In genomic region chr19:18603255-18603957, GRCh38 we compare ENCODE assay signal across 8 cellular contexts. TPM values are rescaled to one million over a fixed set of nuclear protein-coding genes. Genes with fewer than 3 reads are reported as not detected.
DNase-seq lines count a peak whose midpoint lies in the region; ATAC-seq, FAIRE-seq and TF ChIP-seq lines count a peak whose summit lies in the region.
"Had no signal": no experiment of that assay in that cellular context is flagged by ENCODE, and none has a peak within 500 bp of the region (broad histone marks: within the 10 kb centered on the region; RNA-seq: fewer than 3 reads in every experiment).

No MANE protein-coding gene starts in this region.

- POLR2A ChIA-PET in OCI-LY7 (lab: Charles Lee), result interaction anchor here (0.6 kb wide), 1 partner anchor 54 kb away, joined by 5 read pairs; no protein-coding TSS in a partner anchor
- POLR2A ChIA-PET in endothelial cell of umbilical vein (lab: Charles Lee), result no interaction called here

- no peak for DNase-seq in OCI-LY7 (ENCODE audit: low spot score)
- DNase-seq in endothelial cell of umbilical vein (ENCODE audit: low read depth, low spot score), result no peak
- DNase-seq in NCI-H2107 treated with DMSO at 0.1 percent for 48 hours (lab: John Stamatoyannopoulos, UW; ENCODE audit: unreplicated experiment), result no peak
- no peak for DNase-seq in activated CD4-positive, alpha-beta T cell treated with anti-CD3 and anti-CD28 coated beads for 4 hours

- no peaks in the 10 kb centered on the region for H3K9me1 ChIP-seq in endothelial cell of umbilical vein (replicated peaks; ENCODE audit: control insufficient read depth, extremely low read depth, insufficient read depth, low read length)

- BruUV-seq in OCI-LY7 (replicated peaks; lab: Mats Ljungman, UMichigan) (no TSS peak), endothelial cell of umbilical vein (replicated peaks; lab: Mats Ljungman, UMichigan) (no TSS peak)

- H3K27ac ChIP-seq in OCI-LY7 (ENCODE audit: low read depth, low read length, poor library complexity, severe bottlenecking) (no peak overlapping the region), endothelial cell of umbilical vein (ENCODE audit: insufficient read depth, low read depth, low read length) (no peak overlapping the region), parathyroid adenoma (no peak overlapping the region)

- H3K9me2 ChIP-seq in OCI-LY7 (ENCODE audit: insufficient read depth, low read length), result no peaks in the 10 kb centered on the region

- CTCF ChIA-PET in OCI-LY7 (lab: Charles Lee; ENCODE audit: unreplicated experiment), result no interaction called here
- CTCF ChIA-PET in endothelial cell of umbilical vein (lab: Charles Lee), result interaction anchor here (1.3 kb wide), 1 partner anchor 10 kb away, joined by 11 read pairs; no protein-coding TSS in a partner anchor

- no peak for FAIRE-seq in endothelial cell of umbilical vein (lab: Jason Lieb, UNC)

- no peak overlapping the region for H2AFZ ChIP-seq in OCI-LY7 (ENCODE audit: low read length)
- no peak overlapping the region for H2AFZ ChIP-seq in endothelial cell of umbilical vein (ENCODE audit: low read depth, low read length)
- peak overlapping the region; percentile 14 for H2AFZ ChIP-seq in parathyroid adenoma

- H3K9ac ChIP-seq in endothelial cell of umbilical vein (replicated peaks; ENCODE audit: extremely low read depth, insufficient read depth, low read length) (no peak overlapping the region), parathyroid adenoma (no peak overlapping the region)

- dilution Hi-C loops in endothelial cell of umbilical vein (cut with MboI; ENCODE audit: extremely low pct_ligation_motif_present, low sequenced_read_pairs), result no loop called here

- TF ChIP-seq CTCF in GM12873 (IDR thresholded peaks at IDR 0.05; ENCODE audit: insufficient read depth, low read depth, low read length, missing control alignments), result peak; percentile 44
- 0 out of 2 replicates have a peak, but pooled peaks have one; percentile 20 for TF ChIP-seq CTCF in OCI-LY7 (conservative IDR thresholded peaks at IDR 0.05; ENCODE audit: low read length)
- TF ChIP-seq CTCF in endothelial cell of umbilical vein (IDR thresholded peaks at IDR 0.05; ENCODE audit: extremely low read depth in 1 of 2, insufficient read depth in 1 of 2, low read depth in 1 of 2, low read length in 2 of 2), result peak; percentile 12 to 42
- no peak for TF ChIP-seq CTCF in parathyroid adenoma (IDR thresholded peaks at IDR 0.05)

- no peaks in the 10 kb centered on the region for H3K79me2 ChIP-seq in OCI-LY7 (ENCODE audit: insufficient read depth, low read depth, low read length)
- H3K79me2 ChIP-seq in endothelial cell of umbilical vein (ENCODE audit: control insufficient read depth, insufficient read depth, low read length), result no peaks in the 10 kb centered on the region
- no peaks in the 10 kb centered on the region for H3K79me2 ChIP-seq in parathyroid adenoma

- no peak for TF ChIP-seq POLR2A in endothelial cell of umbilical vein (IDR thresholded peaks at IDR 0.05; ENCODE audit: low read depth, low read length)

- H3K27me3 ChIP-seq in endothelial cell of umbilical vein (ENCODE audit: control insufficient read depth in 2 of 2, insufficient read depth in 2 of 2, low read length in 2 of 2) (peaks cover 39 to 46% of the 10 kb centered on the region in 2 experiments), parathyroid adenoma (ENCODE audit: control insufficient read depth, insufficient read depth, low read length) (peaks cover 9% of the 10 kb centered on the region)

- no peaks in the 10 kb centered on the region for H3K36me3 ChIP-seq in OCI-LY7 (ENCODE audit: insufficient read depth, low read length)
- H3K36me3 ChIP-seq in endothelial cell of umbilical vein (ENCODE audit: control insufficient read depth in 2 of 2, extremely low read depth in 1 of 2, insufficient read depth in 2 of 2, low read length in 2 of 2), result no peaks in the 10 kb centered on the region
- H3K36me3 ChIP-seq in parathyroid adenoma (ENCODE audit: control insufficient read depth, insufficient read depth, low read length), result no peaks in the 10 kb centered on the region

- H3K4me1 ChIP-seq in OCI-LY7 (ENCODE audit: insufficient read depth, low read length, poor library complexity, severe bottlenecking) (no peaks in the 10 kb centered on the region), endothelial cell of umbilical vein (ENCODE audit: control insufficient read depth, extremely low read depth, insufficient read depth, low read length) (no peaks in the 10 kb centered on the region), parathyroid adenoma (peaks cover 7% of the 10 kb centered on the region)

- no peak for ATAC-seq in GM19328 (IDR thresholded peaks at IDR 0.05; ENCODE audit: unreplicated experiment)

- H3K4me2 ChIP-seq in OCI-LY7 (ENCODE audit: low read length) (no peak overlapping the region), endothelial cell of umbilical vein (ENCODE audit: insufficient read depth, low read length) (no peak overlapping the region), parathyroid adenoma (ENCODE audit: low read length) (no peak overlapping the region)

- H3K4me3 ChIP-seq in OCI-LY7 (ENCODE audit: low read depth, low read length, poor library complexity, severe bottlenecking), result no peak overlapping the region
- no peak overlapping the region for H3K4me3 ChIP-seq in endothelial cell of umbilical vein (replicated peaks in 1 of 3; ENCODE audit: insufficient read depth in 1 of 3, low read depth in 1 of 3, low read length in 3 of 3)
- no peak overlapping the region for H3K4me3 ChIP-seq in parathyroid adenoma (ENCODE audit: low read depth, low read length)

- intact Hi-C loops in OCI-LY7 (cut with micrococcal nuclease; ENCODE audit: unreplicated experiment) (no loop called here), endothelial cell of umbilical vein (cut with micrococcal nuclease) (loop anchor here (5.0 kb wide), 1 partner anchor 44 kb away; no protein-coding TSS in a partner anchor)

- H4K20me1 ChIP-seq in OCI-LY7 (ENCODE audit: insufficient read depth, low read length) (no peaks in the 10 kb centered on the region), endothelial cell of umbilical vein (replicated peaks; ENCODE audit: control insufficient read depth, extremely low read depth, insufficient read depth, low read length) (no peaks in the 10 kb centered on the region)

- no peaks in the 10 kb centered on the region for H3K9me3 ChIP-seq in OCI-LY7 (ENCODE audit: low read length)
- H3K9me3 ChIP-seq in endothelial cell of umbilical vein (replicated peaks; ENCODE audit: control insufficient read depth, insufficient read depth, low read length), result no peaks in the 10 kb centered on the region
- H3K9me3 ChIP-seq in parathyroid adenoma (ENCODE audit: control insufficient read depth, low read length), result no peaks in the 10 kb centered on the region

RNA-seq across cellular contexts. Expression of gene CRLF1, which starts 3.2 kb away (rescaled TPM):
- 0.82 TPM in 1 of 2 replicates, not detected in the other for total RNA-seq in OCI-LY7 (2014; rRNA removed; shearing (Covaris generic))
- total RNA-seq in OCI-LY7 (2022) (1.3 and 1.5 TPM in 2 replicates), endothelial cell of umbilical vein (not detected in 2 replicates)
- polyA plus RNA-seq in endothelial cell of umbilical vein, result 0.18 and 0.37 TPM in 2 replicates
- polyA plus RNA-seq in endothelial cell of umbilical vein (2011; cell fraction: cytosol; rRNA removed), result 0.11 and 0.19 TPM in 2 replicates
- not detected in 2 replicates for polyA plus RNA-seq in endothelial cell of umbilical vein (2011; cell fraction: nucleus; rRNA removed)
- 1.6 and 2.4 TPM in 2 replicates for polyA plus RNA-seq in endothelial cell of umbilical vein (2012)
- 0.49 TPM in 1 of 2 replicates, not detected in the other for polyA minus RNA-seq in endothelial cell of umbilical vein
- not detected for polyA minus RNA-seq in endothelial cell of umbilical vein (2011; cell fraction: cytosol; rRNA and poly(A)+ RNA removed)
- polyA minus RNA-seq in endothelial cell of umbilical vein (2011; cell fraction: nucleus; rRNA and poly(A)+ RNA removed), result not detected in 2 replicates
- total RNA-seq: pulmonary artery endothelial cell had no signal

RNA-seq across cellular contexts. Expression of gene TMEM59L, which starts 9.3 kb away (rescaled TPM):
- 0.33 and 1.0 TPM in 2 replicates for total RNA-seq in OCI-LY7 (2014; rRNA removed; shearing (Covaris generic))
- 0.84 and 0.89 TPM in 2 replicates for total RNA-seq in OCI-LY7 (2022)
- 0.25 and 0.97 TPM in 2 replicates for total RNA-seq in endothelial cell of umbilical vein
- polyA plus RNA-seq in endothelial cell of umbilical vein, result 0.43 and 0.60 TPM in 2 replicates
- polyA plus RNA-seq in endothelial cell of umbilical vein (2011; cell fraction: cytosol; rRNA removed), result 0.14 and 0.25 TPM in 2 replicates
- 2.0 and 2.1 TPM in 2 replicates for polyA plus RNA-seq in endothelial cell of umbilical vein (2011; cell fraction: nucleus; rRNA removed)
- polyA plus RNA-seq in endothelial cell of umbilical vein (2012), result 0.83 and 0.90 TPM in 2 replicates
- 0.27 TPM in 1 of 2 replicates, not detected in the other for polyA minus RNA-seq in endothelial cell of umbilical vein
- polyA minus RNA-seq in endothelial cell of umbilical vein (2011; cell fraction: cytosol; rRNA and poly(A)+ RNA removed), result not detected
- polyA minus RNA-seq in endothelial cell of umbilical vein (2011; cell fraction: nucleus; rRNA and poly(A)+ RNA removed), result not detected in 2 replicates

RNA-seq across cellular contexts. Expression of gene REX1BD, which starts 14.8 kb away (rescaled TPM):
- 122 and 126 TPM in 2 replicates for total RNA-seq in OCI-LY7 (2014; rRNA removed; shearing (Covaris generic))
- total RNA-seq in OCI-LY7 (2022) (84.6 and 88.8 TPM in 2 replicates), endothelial cell of umbilical vein (64.0 and 64.4 TPM in 2 replicates)
- 90.9 and 115 TPM in 2 replicates for polyA plus RNA-seq in endothelial cell of umbilical vein
- polyA plus RNA-seq in endothelial cell of umbilical vein (2011; cell fraction: cytosol; rRNA removed), result 43.9 and 61.4 TPM in 2 replicates
- polyA plus RNA-seq in endothelial cell of umbilical vein (2011; cell fraction: nucleus; rRNA removed), result 123 and 146 TPM in 2 replicates
- 48.8 and 72.1 TPM in 2 replicates for polyA plus RNA-seq in endothelial cell of umbilical vein (2012)
- 6.2 and 12.6 TPM in 2 replicates for polyA minus RNA-seq in endothelial cell of umbilical vein
- polyA minus RNA-seq in endothelial cell of umbilical vein (2011; cell fraction: cytosol; rRNA and poly(A)+ RNA removed), result 21.3 TPM
- 6.5 and 10.3 TPM in 2 replicates for polyA minus RNA-seq in endothelial cell of umbilical vein (2011; cell fraction: nucleus; rRNA and poly(A)+ RNA removed)

RNA-seq across cellular contexts. Expression of gene UBA52, which starts 31.7 kb away (rescaled TPM):
- 1,188 and 1,580 TPM in 2 replicates for total RNA-seq in OCI-LY7 (2014; rRNA removed; shearing (Covaris generic))
- 1,496 and 1,653 TPM in 2 replicates for total RNA-seq in OCI-LY7 (2022)
- 1,218 and 1,221 TPM in 2 replicates for total RNA-seq in endothelial cell of umbilical vein
- polyA plus RNA-seq in endothelial cell of umbilical vein, result 3,506 and 3,571 TPM in 2 replicates
- 2,771 and 2,866 TPM in 2 replicates for polyA plus RNA-seq in endothelial cell of umbilical vein (2011; cell fraction: cytosol; rRNA removed)
- polyA plus RNA-seq in endothelial cell of umbilical vein (2011; cell fraction: nucleus; rRNA removed), result 575 and 662 TPM in 2 replicates
- polyA plus RNA-seq in endothelial cell of umbilical vein (2012), result 2,341 and 2,861 TPM in 2 replicates
- polyA minus RNA-seq in endothelial cell of umbilical vein, result 1,836 and 1,951 TPM in 2 replicates
- 681 TPM for polyA minus RNA-seq in endothelial cell of umbilical vein (2011; cell fraction: cytosol; rRNA and poly(A)+ RNA removed)
- 118 and 161 TPM in 2 replicates for polyA minus RNA-seq in endothelial cell of umbilical vein (2011; cell fraction: nucleus; rRNA and poly(A)+ RNA removed)

RNA-seq across cellular contexts. Expression of gene KLHL26, which starts 33.4 kb away (rescaled TPM):
- total RNA-seq in OCI-LY7 (2014; rRNA removed; shearing (Covaris generic)), result 0.75 and 1.0 TPM in 2 replicates
- total RNA-seq in OCI-LY7 (2022) (7.9 and 8.9 TPM in 2 replicates), endothelial cell of umbilical vein (6.2 and 6.7 TPM in 2 replicates)
- polyA plus RNA-seq in endothelial cell of umbilical vein, result 2.4 and 2.8 TPM in 2 replicates
- polyA plus RNA-seq in endothelial cell of umbilical vein (2011; cell fraction: cytosol; rRNA removed), result 2.5 and 2.6 TPM in 2 replicates
- 3.8 and 4.1 TPM in 2 replicates for polyA plus RNA-seq in endothelial cell of umbilical vein (2011; cell fraction: nucleus; rRNA removed)
- 2.2 and 3.2 TPM in 2 replicates for polyA plus RNA-seq in endothelial cell of umbilical vein (2012)
- polyA minus RNA-seq in endothelial cell of umbilical vein, result 6.3 and 11.0 TPM in 2 replicates
- polyA minus RNA-seq in endothelial cell of umbilical vein (2011; cell fraction: cytosol; rRNA and poly(A)+ RNA removed), result 3.1 TPM
- polyA minus RNA-seq in endothelial cell of umbilical vein (2011; cell fraction: nucleus; rRNA and poly(A)+ RNA removed), result 4.0 and 6.0 TPM in 2 replicates
